Comparison of ENCODE assay signal across 11 cellular contexts in the genomic region with DNA sequence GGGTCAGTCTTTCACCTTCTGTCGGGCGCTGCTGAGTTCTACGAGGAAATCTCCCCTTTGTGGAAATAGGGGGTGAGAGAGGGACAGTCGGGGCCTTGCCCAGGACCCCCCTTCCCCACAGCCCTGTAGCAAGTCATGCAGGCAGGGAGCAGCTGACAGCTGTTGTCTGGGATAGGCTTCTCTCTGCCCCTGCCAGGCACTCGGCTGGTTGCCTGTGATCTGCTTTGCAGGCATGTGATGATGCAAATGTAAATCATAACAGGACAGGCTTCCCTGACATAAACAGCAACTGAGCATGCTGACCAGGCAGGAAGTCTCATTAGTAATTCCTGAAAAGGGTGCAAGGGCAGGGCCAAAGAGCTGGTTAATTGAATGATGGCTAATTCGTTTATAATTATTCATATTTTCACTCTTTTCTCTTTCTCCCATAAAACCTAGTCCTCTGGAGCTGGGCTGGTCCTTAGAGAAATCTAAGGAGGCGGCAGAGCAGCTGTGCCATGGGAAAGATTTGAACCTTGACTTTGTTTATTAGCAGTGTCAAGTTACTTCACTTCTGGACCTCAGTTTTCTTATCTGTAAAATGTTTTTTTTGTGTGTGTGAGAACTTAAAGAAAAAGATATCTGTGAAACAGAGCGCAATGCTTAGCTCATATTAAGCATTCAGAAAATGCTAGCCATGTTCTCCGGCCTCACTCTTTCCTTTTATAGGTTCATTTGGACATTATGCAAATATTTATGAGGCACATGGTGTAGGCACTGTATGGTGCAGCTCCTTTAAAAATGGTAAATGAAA.
DNase-seq lines count a peak whose midpoint lies in the region; ATAC-seq, FAIRE-seq and TF ChIP-seq lines count a peak whose summit lies in the region.
"Had no signal": no experiment of that assay in that cellular context is flagged by ENCODE, and none has a peak within 500 bp of the region (broad histone marks: within the 10 kb centered on the region; RNA-seq: fewer than 3 reads in every experiment).

No MANE protein-coding gene starts in this region.

- H3K27me3 ChIP-seq in bronchial epithelial cell (ENCODE audit: control insufficient read depth, insufficient read depth, low read length), result no peaks in the 10 kb centered on the region

- H3K4me1 ChIP-seq in kidney (ENCODE audit: control insufficient read depth in 1 of 2, insufficient read depth in 1 of 2, low read depth in 1 of 2, low read length in 2 of 2), result peaks cover 2 to 8% of the 10 kb centered on the region in 2 donors

- TF ChIP-seq CTCF in bronchial epithelial cell (IDR thresholded peaks at IDR 0.05; ENCODE audit: insufficient read depth, low read length, severe bottlenecking), result no peak
- TF ChIP-seq CTCF in kidney (IDR thresholded peaks at IDR 0.05; ENCODE audit: borderline replicate concordance, extremely low read depth, insufficient read depth), result no peak

- H3K36me3 Mint-ChIP-seq in activated naive CD8-positive, alpha-beta T cell treated with anti-CD3 and anti-CD28 coated beads, Interleukin-2, amount 50 U/mL, for 24 hours (ENCODE audit: low read depth), result no peaks in the 10 kb centered on the region
- H3K36me3 Mint-ChIP-seq in activated naive CD8-positive, alpha-beta T cell treated with anti-CD3 and anti-CD28 coated beads for 36 hours, result no peaks in the 10 kb centered on the region

- no peaks in the 10 kb centered on the region for H3K4me1 Mint-ChIP-seq in activated naive CD8-positive, alpha-beta T cell treated with anti-CD3 and anti-CD28 coated beads, Interleukin-2, amount 50 U/mL, for 24 hours
- H3K4me1 Mint-ChIP-seq in activated naive CD8-positive, alpha-beta T cell treated with anti-CD3 and anti-CD28 coated beads for 36 hours, result no peaks in the 10 kb centered on the region

- no peak overlapping the region for H3K27ac ChIP-seq in kidney (ENCODE audit: low read depth in 2 of 2, low read length in 2 of 2)
- H3K27ac ChIP-seq: C4-2B had no signal

- H3K9me3 Mint-ChIP-seq in activated naive CD8-positive, alpha-beta T cell treated with anti-CD3 and anti-CD28 coated beads, Interleukin-2, amount 50 U/mL, for 24 hours, result no peaks in the 10 kb centered on the region
- no peaks in the 10 kb centered on the region for H3K9me3 Mint-ChIP-seq in activated naive CD8-positive, alpha-beta T cell treated with anti-CD3 and anti-CD28 coated beads for 36 hours

- DNase-seq in activated naive CD8-positive, alpha-beta T cell treated with anti-CD3 and anti-CD28 coated beads, Interleukin-2, amount 50 U/mL, for 24 hours, result no peak
- no peak for DNase-seq in activated naive CD8-positive, alpha-beta T cell treated with anti-CD3 and anti-CD28 coated beads for 36 hours
- peak; percentile 74 for DNase-seq in bronchial epithelial cell (ENCODE audit: low read depth)
- DNase-seq in kidney, result peak; percentile 80
- DNase-seq in superior temporal gyrus (ENCODE audit: extremely low spot score), result peak; percentile 58
- no peak for DNase-seq in Kasumi-1 (lab: John Stamatoyannopoulos, UW)
- no peak for DNase-seq in NCI-H1092 (lab: John Stamatoyannopoulos, UW)
- DNase-seq: activated naive CD4-positive, alpha-beta T cell had no signal

- FAIRE-seq in bronchial epithelial cell (lab: Jason Lieb, UNC) (no peak), kidney (lab: Jason Lieb, UNC) (no peak)

- H3K9ac ChIP-seq in kidney (ENCODE audit: low read length in 2 of 2), result no peak overlapping the region

- no peaks in the 10 kb centered on the region for H3K36me3 ChIP-seq in bronchial epithelial cell (ENCODE audit: control insufficient read depth, insufficient read depth, low read length)
- H3K36me3 ChIP-seq in kidney (ENCODE audit: control insufficient read depth in 1 of 2, insufficient read depth in 2 of 2, low read length in 2 of 2), result no peaks in the 10 kb centered on the region

- no peaks in the 10 kb centered on the region for H3K9me3 ChIP-seq in kidney (ENCODE audit: control insufficient read depth in 1 of 2, low read length in 2 of 2)

- H3K27me3 Mint-ChIP-seq in activated naive CD8-positive, alpha-beta T cell treated with anti-CD3 and anti-CD28 coated beads, Interleukin-2, amount 50 U/mL, for 24 hours, result peaks cover 6% of the 10 kb centered on the region
- H3K27me3 Mint-ChIP-seq in activated naive CD8-positive, alpha-beta T cell treated with anti-CD3 and anti-CD28 coated beads for 36 hours, result no peaks in the 10 kb centered on the region

- no peak overlapping the region for H3K4me3 ChIP-seq in bronchial epithelial cell (ENCODE audit: low read depth, low read length)
- no peak overlapping the region for H3K4me3 ChIP-seq in kidney (ENCODE audit: low read length in 2 of 2)

- intact Hi-C loops in kidney (cut with DNase I), result no loop called here

- ATAC-seq in activated naive CD8-positive, alpha-beta T cell treated with anti-CD3 and anti-CD28 coated beads, Interleukin-2, amount 50 U/mL, for 24 hours, result no peak
- ATAC-seq in GM21423 (IDR thresholded peaks at IDR 0.05; ENCODE audit: unreplicated experiment), result no peak
- ATAC-seq: HCT116 had no signal

- H3K4me3 Mint-ChIP-seq in activated naive CD8-positive, alpha-beta T cell treated with anti-CD3 and anti-CD28 coated beads, Interleukin-2, amount 50 U/mL, for 24 hours, result no peak overlapping the region
- H3K4me3 Mint-ChIP-seq in activated naive CD8-positive, alpha-beta T cell treated with anti-CD3 and anti-CD28 coated beads for 36 hours, result no peak overlapping the region

- peak overlapping the region; percentile 10 for H3K27ac Mint-ChIP-seq in activated naive CD8-positive, alpha-beta T cell treated with anti-CD3 and anti-CD28 coated beads, Interleukin-2, amount 50 U/mL, for 24 hours
- no peak overlapping the region for H3K27ac Mint-ChIP-seq in activated naive CD8-positive, alpha-beta T cell treated with anti-CD3 and anti-CD28 coated beads for 36 hours

Comparison
In these comparisons a context has a peak if more than half of its experiments do, and no peak if none do; other contexts are left out.
1. DNase-seq: peak in bronchial epithelial cell (single experiment), kidney (single experiment) and superior temporal gyrus (single experiment); none in activated naive CD8-positive, alpha-beta T cell treated with anti-CD3 and anti-CD28 coated beads, Interleukin-2, amount 50 U/mL, for 24 hours (single experiment), activated naive CD8-positive, alpha-beta T cell treated with anti-CD3 and anti-CD28 coated beads for 36 hours (single experiment), Kasumi-1 (0 of 2) and NCI-H1092 (single experiment).